Comparison of ENCODE assay signal across 24 cellular contexts in genomic region chr20:50256577-50256976, GRCh38.
DNase-seq lines count a peak whose midpoint lies in the region; FAIRE-seq and TF ChIP-seq lines count a peak whose summit lies in the region.
"Had no signal": no experiment of that assay in that cellular context is flagged by ENCODE, and none has a peak within 500 bp of the region (broad histone marks: within the 10 kb centered on the region; RNA-seq: fewer than 3 reads in every experiment).

No MANE protein-coding gene starts in this region.

- H3K27ac ChIP-seq in BLaER1: no peak overlapping the region
- H3K27ac ChIP-seq in HEK293 (ENCODE audit: extremely low read depth, low read depth, low read length): no peak overlapping the region
- H3K27ac ChIP-seq: body of pancreas, coronary artery, hepatocyte, right atrium auricular region, vagina had no signal

- FAIRE-seq in H54 (lab: Jason Lieb, UNC): no peak
- FAIRE-seq: endothelial cell of umbilical vein, GM12878, GM19239, kidney had no signal

- no peaks in the 10 kb centered on the region for H4K20me1 ChIP-seq in BLaER1

- H3K36me3 ChIP-seq in BLaER1 (no peaks in the 10 kb centered on the region), HEK293 (ENCODE audit: control insufficient read depth in 2 of 2, insufficient read depth in 1 of 2, low read length in 2 of 2) (no peaks in the 10 kb centered on the region)
- H3K36me3 ChIP-seq: right atrium auricular region, vagina had no signal

- POLR2A ChIA-PET in HEK293 (lab: Yijun Ruan, JAX): no interaction called here

- H3K27me3 ChIP-seq in BLaER1: no peaks in the 10 kb centered on the region
- H3K27me3 ChIP-seq: body of pancreas, hepatocyte, right atrium auricular region, vagina had no signal

- no peaks in the 10 kb centered on the region for H3K9me3 ChIP-seq in BLaER1
- H3K9me3 ChIP-seq in HEK293 (ENCODE audit: control insufficient read depth, insufficient read depth, low read depth, low read length): no peaks in the 10 kb centered on the region
- H3K9me3 ChIP-seq: body of pancreas, right atrium auricular region, vagina had no signal

- in situ Hi-C loops in SK-MEL-5 (cut with HindIII; ENCODE audit: low pct_unique_long_range_greater_than_20kb, low sequenced_read_pairs): no loop called here

- H3K4me3 ChIP-seq in BLaER1: no peak overlapping the region
- no peak overlapping the region for H3K4me3 ChIP-seq in HEK293 (ENCODE audit: low read depth, low read length)
- H3K4me3 ChIP-seq: body of pancreas, coronary artery, GM12878, hepatocyte, right atrium auricular region, vagina had no signal

- TF ChIP-seq CTCF in HEK293 (tag by site-specific recombination; IDR thresholded peaks at IDR 0.05): no peak

- peaks cover 33% of the 10 kb centered on the region for H3K4me1 ChIP-seq in BLaER1
- no peaks in the 10 kb centered on the region for H3K4me1 ChIP-seq in HEK293 (ENCODE audit: control insufficient read depth, insufficient read depth, low read length)

- H3K4me2 ChIP-seq in BLaER1: peak overlapping the region; percentile 63
- H3K4me2 ChIP-seq: hepatocyte had no signal

- TF ChIP-seq POLR2A in H54 (IDR thresholded peaks at IDR 0.05; ENCODE audit: low read depth, low read length): no peak

- CTCF ChIA-PET in HEK293 (lab: Yijun Ruan, JAX): interaction anchor here (0.6 kb wide), 1 partner anchor 431 kb away, joined by 3 read pairs; no protein-coding TSS in a partner anchor

- H3K9ac ChIP-seq in BLaER1: no peak overlapping the region

- DNase-seq in SK-MEL-5 (ENCODE audit: low read depth, low spot score) (peak; percentile 70), iPS-NIHi7 (ENCODE audit: extremely low spot score) (peak; percentile 59), ecto neural progenitor cell (ENCODE audit: low spot score) (no peak), H54 (ENCODE audit: insufficient read length, low spot score) (no peak), SKM-1 (lab: John Stamatoyannopoulos, UW; ENCODE audit: unreplicated experiment) (no peak), HPDE6-E6E7 (ENCODE audit: extremely low spot score) (no peak)
- DNase-seq: activated CD4-positive, alpha-beta T cell treated with anti-CD3 and anti-CD28 coated beads, Interleukin-2, amount 10 ng/mL, durations not matched to agents 24 days and 14 days; activated naive CD8-positive, alpha-beta T cell treated with anti-CD3 and anti-CD28 coated beads, Interleukin-2, amount 10 ng/mL, durations not matched to agents 7 days and 5 days; body of pancreas; C1 segment of cervical spinal cord; Karpas-422; naive B cell; NCI-H524 treated with DMSO at 0.1 percent for 48 hours; SHP77 had no signal

TF ChIP-seq in HEK293, 187 proteins besides CTCF, POLR2A, EP300 and RAD21:
- TF ChIP-seq ZNF341 (tag by site-specific recombination; IDR thresholded peaks at IDR 0.05; ENCODE audit: low read depth) (peak; percentile 67), ZNF350 (tag by site-specific recombination; IDR thresholded peaks at IDR 0.05) (no peak)

Comparison
In these comparisons a context has a peak if more than half of its experiments do, and no peak if none do; other contexts are left out.
1. DNase-seq: peak in SK-MEL-5 (single experiment) and iPS-NIHi7 (single experiment); none in ecto neural progenitor cell (single experiment), H54 (single experiment), SKM-1 (single experiment) and HPDE6-E6E7 (single experiment).